20 cellular contexts compared by ENCODE assay signal in the genomic region with DNA sequence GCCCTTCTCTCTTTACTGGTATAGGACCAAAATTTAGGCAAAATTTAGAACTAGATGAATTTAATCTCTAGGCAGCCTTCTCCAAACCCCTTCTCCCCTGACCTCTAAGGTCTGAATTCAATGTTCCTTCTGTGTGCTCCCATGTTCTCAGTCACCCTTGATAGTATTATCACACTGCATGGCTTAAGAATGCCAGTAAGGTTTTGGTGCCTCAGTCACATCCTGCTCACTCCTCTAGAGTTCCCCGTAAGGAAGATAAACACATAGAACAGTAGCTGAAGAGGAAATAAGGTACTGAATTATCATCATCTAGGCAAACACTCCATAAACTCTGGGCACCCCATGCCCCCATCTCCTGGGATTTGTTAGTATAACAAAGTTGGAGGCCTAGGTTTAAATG. TPM values are rescaled to one million over a fixed set of nuclear protein-coding genes. Genes with fewer than 3 reads are reported as not detected.
DNase-seq lines count a peak whose midpoint lies in the region; FAIRE-seq and TF ChIP-seq lines count a peak whose summit lies in the region.
"Had no signal": no experiment of that assay in that cellular context is flagged by ENCODE, and none has a peak within 500 bp of the region (broad histone marks: within the 10 kb centered on the region; RNA-seq: fewer than 3 reads in every experiment).

No MANE protein-coding gene starts in this region.

- H3K9me3 ChIP-seq in Loucy (ENCODE audit: insufficient read depth, low read depth, low read length) (no peaks in the 10 kb centered on the region), endothelial cell of umbilical vein (replicated peaks; ENCODE audit: control insufficient read depth, insufficient read depth, low read length) (no peaks in the 10 kb centered on the region), skeletal muscle satellite cell (replicated peaks; ENCODE audit: low read length) (no peaks in the 10 kb centered on the region), tibial nerve (no peaks in the 10 kb centered on the region), Karpas-422 (ENCODE audit: low read length) (no peaks in the 10 kb centered on the region)
- H3K9me3 ChIP-seq: BLaER1 had no signal

- FAIRE-seq in D721Med (lab: Jason Lieb, UNC) (peak; percentile 56), endothelial cell of umbilical vein (lab: Jason Lieb, UNC) (no peak)
- FAIRE-seq: GM12892, GM19239 had no signal

- H3K4me3 ChIP-seq in Loucy (ENCODE audit: low read length, poor library complexity, severe bottlenecking), result no peak overlapping the region
- no peak overlapping the region for H3K4me3 ChIP-seq in endothelial cell of umbilical vein (replicated peaks in 1 of 3; ENCODE audit: insufficient read depth in 1 of 3, low read depth in 1 of 3, low read length in 3 of 3)
- no peak overlapping the region for H3K4me3 ChIP-seq in skeletal muscle satellite cell (ENCODE audit: low read length)
- H3K4me3 ChIP-seq in tibial nerve, result no peak overlapping the region
- H3K4me3 ChIP-seq in Karpas-422 (ENCODE audit: low read length), result no peak overlapping the region
- H3K4me3 ChIP-seq: BLaER1 had no signal

- H3K9me2 ChIP-seq in Loucy (replicated peaks; ENCODE audit: low read depth, low read length) (no peaks in the 10 kb centered on the region), Karpas-422 (replicated peaks; ENCODE audit: insufficient read depth, low read length) (no peaks in the 10 kb centered on the region)

- H4K20me1 ChIP-seq in Loucy (ENCODE audit: insufficient read depth, low read length, poor library complexity, severe bottlenecking) (no peaks in the 10 kb centered on the region), endothelial cell of umbilical vein (replicated peaks; ENCODE audit: control insufficient read depth, extremely low read depth, insufficient read depth, low read length) (no peaks in the 10 kb centered on the region), Karpas-422 (ENCODE audit: insufficient read depth, low read depth, low read length) (no peaks in the 10 kb centered on the region)
- H4K20me1 ChIP-seq: BLaER1 had no signal

- CTCF ChIA-PET in endothelial cell of umbilical vein (lab: Charles Lee), result no interaction called here

- TF ChIP-seq CTCF in D721Med (IDR thresholded peaks at IDR 0.05; ENCODE audit: insufficient read depth, missing control alignments) (no peak), Loucy (conservative IDR thresholded peaks at IDR 0.05; ENCODE audit: low read length) (no peak), endothelial cell of umbilical vein (IDR thresholded peaks at IDR 0.05; ENCODE audit: extremely low read depth in 1 of 2, insufficient read depth in 1 of 2, low read depth in 1 of 2, low read length in 2 of 2) (no peak), tibial nerve (IDR thresholded peaks at IDR 0.05) (no peak)

- TF ChIP-seq POLR2A in endothelial cell of umbilical vein (IDR thresholded peaks at IDR 0.05; ENCODE audit: low read depth, low read length), result no peak
- TF ChIP-seq POLR2A in tibial nerve (IDR thresholded peaks at IDR 0.05), result no peak

- BruUV-seq in endothelial cell of umbilical vein (replicated peaks; lab: Mats Ljungman, UMichigan), result no TSS peak

- no peaks in the 10 kb centered on the region for H3F3A ChIP-seq in Loucy (ENCODE audit: low read depth)

- H3K27ac ChIP-seq in endothelial cell of umbilical vein (ENCODE audit: insufficient read depth, low read depth, low read length), result no peak overlapping the region
- H3K27ac ChIP-seq in tibial nerve, result no peak overlapping the region
- no peak overlapping the region for H3K27ac ChIP-seq in Karpas-422 (ENCODE audit: low read length)
- H3K27ac ChIP-seq: BLaER1 had no signal

- 0 out of 2 replicates have a peak overlapping the region, but pooled peaks have one; percentile 4 for H2AFZ ChIP-seq in Loucy (ENCODE audit: low read length)
- no peak overlapping the region for H2AFZ ChIP-seq in endothelial cell of umbilical vein (ENCODE audit: low read depth, low read length)
- no peak overlapping the region for H2AFZ ChIP-seq in Karpas-422 (ENCODE audit: low read length)

- no peaks in the 10 kb centered on the region for H3K79me2 ChIP-seq in Loucy (ENCODE audit: insufficient read depth, low read length)
- H3K79me2 ChIP-seq in endothelial cell of umbilical vein (ENCODE audit: control insufficient read depth, insufficient read depth, low read length), result no peaks in the 10 kb centered on the region
- H3K79me2 ChIP-seq in Karpas-422 (ENCODE audit: low read length), result no peaks in the 10 kb centered on the region

- no peak for TF ChIP-seq EP300 in tibial nerve (IDR thresholded peaks at IDR 0.05)

- dilution Hi-C loops in endothelial cell of umbilical vein (cut with MboI; ENCODE audit: extremely low pct_ligation_motif_present, low sequenced_read_pairs), result no loop called here

- intact Hi-C loops in endothelial cell of umbilical vein (cut with micrococcal nuclease), result no loop called here

- DNase-seq in D721Med (ENCODE audit: insufficient read length, low spot score), result no peak
- no peak for DNase-seq in endothelial cell of umbilical vein (ENCODE audit: low read depth, low spot score)
- DNase-seq in tibial nerve (ENCODE audit: low spot score in 2 of 2), result no peak
- no peak for DNase-seq in Karpas-422
- DNase-seq in medulla oblongata (ENCODE audit: extremely low spot score), result no peak
- no peak for DNase-seq in NCI-H526 treated with DMSO at 0.1 percent for 48 hours (lab: John Stamatoyannopoulos, UW)
- DNase-seq: DND-41; H7; MM.1S; NCI-H1105; NCI-H1694; NCI-H345; NK-92 treated with Interleukin-12 subunit alpha and Interleukin-12 subunit beta, amount 100 ng/mL, for 24 hours; SHP77 had no signal

- H3K9me1 ChIP-seq in endothelial cell of umbilical vein (replicated peaks; ENCODE audit: control insufficient read depth, extremely low read depth, insufficient read depth, low read length), result no peaks in the 10 kb centered on the region

- H3K9ac ChIP-seq in Loucy (ENCODE audit: low read depth, low read length, poor library complexity, severe bottlenecking), result no peak overlapping the region
- no peak overlapping the region for H3K9ac ChIP-seq in endothelial cell of umbilical vein (replicated peaks; ENCODE audit: extremely low read depth, insufficient read depth, low read length)
- H3K9ac ChIP-seq in skeletal muscle satellite cell (ENCODE audit: low read depth, low read length), result no peak overlapping the region
- no peak overlapping the region for H3K9ac ChIP-seq in Karpas-422 (ENCODE audit: low read length)
- H3K9ac ChIP-seq: BLaER1 had no signal

- no peaks in the 10 kb centered on the region for H3K4me1 ChIP-seq in Loucy (ENCODE audit: insufficient read depth, low read length, poor library complexity, severe bottlenecking)
- no peaks in the 10 kb centered on the region for H3K4me1 ChIP-seq in endothelial cell of umbilical vein (ENCODE audit: control insufficient read depth, extremely low read depth, insufficient read depth, low read length)
- H3K4me1 ChIP-seq in skeletal muscle satellite cell (ENCODE audit: control insufficient read depth, insufficient read depth, low read length), result peaks cover 50% of the 10 kb centered on the region
- H3K4me1 ChIP-seq in tibial nerve, result peaks cover 0 to 11% (median 0%) of the 10 kb centered on the region in 4 donors
- H3K4me1 ChIP-seq in Karpas-422 (ENCODE audit: low read length), result no peaks in the 10 kb centered on the region
- H3K4me1 ChIP-seq: BLaER1 had no signal

- WGBS in tibial nerve, 2 donors, result 75 to 82% methylated on average over 1 of the region's 1 CpG

- no peaks in the 10 kb centered on the region for H3K27me3 ChIP-seq in Loucy (ENCODE audit: insufficient read depth, low read length, poor library complexity, severe bottlenecking)
- no peaks in the 10 kb centered on the region for H3K27me3 ChIP-seq in endothelial cell of umbilical vein (ENCODE audit: control insufficient read depth in 2 of 2, insufficient read depth in 2 of 2, low read length in 2 of 2)
- H3K27me3 ChIP-seq in skeletal muscle satellite cell (ENCODE audit: control insufficient read depth, insufficient read depth, low read length), result no peaks in the 10 kb centered on the region
- no peaks in the 10 kb centered on the region for H3K27me3 ChIP-seq in tibial nerve
- H3K27me3 ChIP-seq in Karpas-422 (ENCODE audit: low read length), result no peaks in the 10 kb centered on the region
- H3K27me3 ChIP-seq: BLaER1 had no signal

- H3K36me3 ChIP-seq in Loucy (ENCODE audit: insufficient read depth, low read length) (no peaks in the 10 kb centered on the region), endothelial cell of umbilical vein (ENCODE audit: control insufficient read depth in 2 of 2, extremely low read depth in 1 of 2, insufficient read depth in 2 of 2, low read length in 2 of 2) (no peaks in the 10 kb centered on the region), skeletal muscle satellite cell (ENCODE audit: insufficient read depth, low read length) (no peaks in the 10 kb centered on the region), tibial nerve (no peaks in the 10 kb centered on the region), Karpas-422 (ENCODE audit: insufficient read depth, low read length) (no peaks in the 10 kb centered on the region)
- H3K36me3 ChIP-seq: BLaER1 had no signal

- POLR2A ChIA-PET in endothelial cell of umbilical vein (lab: Charles Lee), result no interaction called here

- no peak overlapping the region for H3K4me2 ChIP-seq in Loucy (ENCODE audit: low read depth, low read length, poor library complexity, severe bottlenecking)
- H3K4me2 ChIP-seq in endothelial cell of umbilical vein (ENCODE audit: insufficient read depth, low read length), result no peak overlapping the region
- peak overlapping the region; percentile 8 for H3K4me2 ChIP-seq in skeletal muscle satellite cell (ENCODE audit: low read length)
- no peak overlapping the region for H3K4me2 ChIP-seq in Karpas-422 (ENCODE audit: low read depth, low read length, poor library complexity, severe bottlenecking)
- H3K4me2 ChIP-seq: BLaER1 had no signal

TF ChIP-seq in endothelial cell of umbilical vein, 7 proteins besides CTCF, POLR2A, EP300 and RAD21 (continues in another document):
- TF ChIP-seq EZH2 (IDR thresholded peaks at IDR 0.05; ENCODE audit: borderline replicate concordance, low read depth, low read length, severe bottlenecking) (no peak), FOS (IDR thresholded peaks at IDR 0.05; ENCODE audit: borderline replicate concordance, insufficient read depth, low read length) (peak; percentile 5), JUN (IDR thresholded peaks at IDR 0.05; ENCODE audit: borderline replicate concordance, insufficient read depth, insufficient read length, low read depth) (no peak)

RNA-seq across cellular contexts. Expression of a gene that starts 18.2 kb away (rescaled TPM):
- not detected in 2 replicates for total RNA-seq in endothelial cell of umbilical vein
- polyA plus RNA-seq in endothelial cell of umbilical vein, result 0.03 TPM in 1 of 2 replicates, not detected in the other
- polyA plus RNA-seq in endothelial cell of umbilical vein (2011; cell fraction: cytosol; rRNA removed), result 0.01 TPM in 1 of 2 replicates, not detected in the other
- not detected in 2 replicates for polyA plus RNA-seq in endothelial cell of umbilical vein (2011; cell fraction: nucleus; rRNA removed)
- polyA plus RNA-seq in endothelial cell of umbilical vein (2012), result 0.40 TPM in 1 of 2 replicates, not detected in the other
- polyA minus RNA-seq in endothelial cell of umbilical vein, result not detected in 2 replicates
- not detected for polyA minus RNA-seq in endothelial cell of umbilical vein (2011; cell fraction: cytosol; rRNA and poly(A)+ RNA removed)
- not detected in 2 replicates for polyA minus RNA-seq in endothelial cell of umbilical vein (2011; cell fraction: nucleus; rRNA and poly(A)+ RNA removed)
- 228 and 249 TPM in 2 replicates for total RNA-seq in skeletal muscle satellite cell (2012; rRNA removed)
- total RNA-seq in tibial nerve, result 10 to 100 TPM; 55.5 to 97.5 (median 66.2) TPM
- not detected in 2 replicates for total RNA-seq in Karpas-422 (2014; rRNA removed; shearing (Covaris generic); ENCODE audit: low replicate concordance)
- total RNA-seq: H7, OCI-LY7 had no signal

Comparison
In these comparisons a context has a peak if more than half of its experiments do, and no peak if none do; other contexts are left out.
1. RNA of a gene that starts 18.2 kb away (total RNA-seq): 55.5 to 97.5 TPM in tibial nerve; not detected in endothelial cell of umbilical vein and not detected in Karpas-422; every median in the first group is over 10 times any median in the second.